In the genomic region with DNA sequence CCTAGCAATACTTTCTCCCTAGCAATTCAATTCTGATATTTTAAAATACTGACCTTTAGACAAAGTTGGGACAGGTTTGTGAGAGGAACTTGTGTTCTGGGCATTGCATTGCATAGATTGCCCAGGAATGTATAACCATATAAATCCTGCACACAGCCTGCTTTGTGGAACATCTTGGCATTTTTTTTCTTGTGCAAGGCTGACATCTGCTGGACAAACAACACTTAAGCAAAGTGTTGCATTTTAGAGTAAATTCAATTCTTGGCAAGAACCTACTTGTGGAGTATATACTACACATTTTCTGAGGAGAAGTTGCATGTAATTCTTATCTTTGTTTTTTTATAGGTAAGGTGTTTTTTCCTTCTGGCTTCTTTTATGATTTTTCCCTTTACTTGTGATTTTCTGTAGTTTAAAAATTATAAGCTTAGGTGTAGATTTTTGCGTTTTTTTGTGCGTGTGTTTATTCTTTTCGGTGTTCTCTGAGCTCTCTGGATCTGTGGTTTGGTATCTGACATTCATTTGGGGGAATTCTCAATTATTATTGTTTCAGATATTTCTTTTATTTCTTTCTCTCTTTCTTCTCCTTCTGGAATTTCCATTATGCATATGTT, we compare ENCODE assay signal across 8 cellular contexts. TPM values are rescaled to one million over a fixed set of nuclear protein-coding genes. Genes with fewer than 3 reads are reported as not detected.
DNase-seq lines count a peak whose midpoint lies in the region; ATAC-seq and TF ChIP-seq lines count a peak whose summit lies in the region.

No MANE protein-coding gene starts in this region.

- TF ChIP-seq CTCF in fibroblast of lung (conservative IDR thresholded peaks at IDR 0.05 in 1 of 2, IDR thresholded peaks at IDR 0.05 in 1 of 2; ENCODE audit: low read depth in 1 of 2, low read length in 2 of 2), result peak; percentile 63 to 65
- peak; percentile 74 for TF ChIP-seq CTCF in nephron progenitor cell (IDR thresholded peaks at IDR 0.05)

- no peak overlapping the region for H3K9ac ChIP-seq in fibroblast of lung (ENCODE audit: insufficient read depth, low read length)

- DNase-seq in ELR (ENCODE audit: low read depth) (peak; percentile 68), NCI-H69 (lab: John Stamatoyannopoulos, UW) (peak; percentile 76), activated T-cell treated with anti-CD3 and anti-CD28 coated beads for 24 hours (ENCODE audit: low read depth) (peak; percentile 57), fibroblast of lung (ENCODE audit: low read depth in 2 of 2) (peak; percentile 49 to 81), nephron progenitor cell (peak; percentile 55)

- no peak overlapping the region for H2AFZ ChIP-seq in fibroblast of lung (ENCODE audit: low read length)

- H3K9me3 Mint-ChIP-seq in nephron progenitor cell, result peaks cover 2% of the 10 kb centered on the region

- H3K27me3 Mint-ChIP-seq in nephron progenitor cell (ENCODE audit: low read depth, poor library complexity), result peaks cover 8% of the 10 kb centered on the region

- no peaks in the 10 kb centered on the region for H3K79me2 ChIP-seq in fibroblast of lung (ENCODE audit: control insufficient read depth, insufficient read depth, low read length)

- H3K27me3 ChIP-seq in fibroblast of lung (ENCODE audit: control insufficient read depth, insufficient read depth, low read length), result no peaks in the 10 kb centered on the region

- H3K4me3 Mint-ChIP-seq in nephron progenitor cell, result no peak overlapping the region

- peaks cover 9% of the 10 kb centered on the region for H3K4me1 Mint-ChIP-seq in nephron progenitor cell

- no peaks in the 10 kb centered on the region for H3K9me3 ChIP-seq in fibroblast of lung (ENCODE audit: control insufficient read depth, insufficient read depth, low read depth, low read length)

- no peak overlapping the region for H3K27ac Mint-ChIP-seq in nephron progenitor cell

- H3K27ac ChIP-seq in fibroblast of lung (ENCODE audit: insufficient read depth, low read length), result no peak overlapping the region

- ATAC-seq in HG02981 (IDR thresholded peaks at IDR 0.05; ENCODE audit: unreplicated experiment) (peak; percentile 35), GM21423 (IDR thresholded peaks at IDR 0.05; ENCODE audit: unreplicated experiment) (no peak), GM21737 (IDR thresholded peaks at IDR 0.05; ENCODE audit: unreplicated experiment) (no peak)

- no peaks in the 10 kb centered on the region for H4K20me1 ChIP-seq in fibroblast of lung (ENCODE audit: control insufficient read depth, extremely low read depth, insufficient read depth, low read length)

- H3K4me1 ChIP-seq in fibroblast of lung (ENCODE audit: control insufficient read depth, extremely low read depth, insufficient read depth, low read length), result no peaks in the 10 kb centered on the region

- no peak overlapping the region for H3K4me3 ChIP-seq in fibroblast of lung (replicated peaks in 1 of 4; ENCODE audit: control extremely low read depth in 1 of 4, insufficient read depth in 1 of 4, low read depth in 3 of 4, low read length in 4 of 4)

- no peaks in the 10 kb centered on the region for H3K36me3 Mint-ChIP-seq in nephron progenitor cell (ENCODE audit: low read depth)

- H3K4me2 ChIP-seq in fibroblast of lung (ENCODE audit: extremely low read depth, insufficient read depth, low read length), result no peak overlapping the region

- H3K36me3 ChIP-seq in fibroblast of lung (ENCODE audit: control insufficient read depth, insufficient read depth, low read length), result no peaks in the 10 kb centered on the region

RNA-seq across cellular contexts. Expression of gene TESPA1, which starts 26.4 kb away (rescaled TPM):
- not detected in 2 replicates for total RNA-seq in fibroblast of lung
- polyA plus RNA-seq in fibroblast of lung, result not detected in 2 replicates
- polyA plus RNA-seq in fibroblast of lung (2012), result not detected in 2 replicates
- not detected in 2 replicates for polyA minus RNA-seq in fibroblast of lung (ENCODE audit: low replicate concordance)
